11 cellular contexts compared by ENCODE assay signal in the genomic region with DNA sequence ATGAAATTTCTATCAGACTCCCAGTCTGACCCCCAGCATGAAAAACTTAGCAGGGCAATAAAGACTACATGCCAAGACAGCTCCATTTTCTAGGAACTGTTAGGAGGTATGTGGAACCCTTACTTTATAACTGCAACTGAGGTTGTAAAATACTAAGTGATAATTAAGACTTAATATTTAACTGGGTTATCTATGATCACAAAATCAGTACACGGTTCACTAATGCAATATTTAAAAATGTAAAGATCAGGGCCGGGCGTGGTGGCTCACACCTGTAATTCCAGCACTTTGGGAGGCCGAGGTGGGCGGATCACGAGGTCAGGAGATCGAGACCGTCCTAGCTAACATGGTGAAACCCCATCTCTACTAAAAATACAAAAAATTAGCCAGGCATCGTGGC. TPM values are rescaled to one million over a fixed set of nuclear protein-coding genes. Genes with fewer than 3 reads are reported as not detected.
"Had no signal": no experiment of that assay in that cellular context is flagged by ENCODE, and none has a peak within 500 bp of the region (broad histone marks: within the 10 kb centered on the region; RNA-seq: fewer than 3 reads in every experiment).

A gene (minus strand): TSS at position 101 of the 400 bp plus-strand sequence. CDS start 15 bp downstream, at position 86.

RNA-seq across cellular contexts. Expression of the gene that starts here (rescaled TPM):
- total RNA-seq: kidney, liver, lower lobe of right lung, mammary epithelial cell, mucosa of gallbladder, subcutaneous adipose tissue, suprapubic skin, upper lobe of right lung had no signal
- polyA plus RNA-seq: immature natural killer cell; liver; naive thymus-derived CD8-positive, alpha-beta T cell; smooth muscle cell had no signal
